In the genomic region with DNA sequence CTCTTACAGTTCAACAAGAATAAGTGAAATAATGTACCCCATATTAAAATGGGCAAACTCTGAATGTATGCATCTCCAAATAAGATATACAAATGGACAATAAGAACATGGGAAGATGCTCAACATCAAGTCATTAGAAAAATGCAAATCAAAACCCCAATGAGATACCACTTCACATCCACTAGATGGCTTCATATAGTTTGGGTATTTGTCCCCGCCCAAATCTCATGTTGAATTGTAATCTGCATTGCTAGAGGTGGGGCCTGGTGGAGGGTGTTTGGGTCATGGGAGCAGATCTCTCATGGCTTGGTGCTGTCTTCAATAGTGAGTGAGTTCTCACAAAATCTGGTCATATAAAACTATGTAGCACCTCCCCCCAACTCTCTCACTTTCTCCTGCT, we compare ENCODE assay signal across 15 cellular contexts. TPM values are rescaled to one million over a fixed set of nuclear protein-coding genes. Genes with fewer than 3 reads are reported as not detected.
DNase-seq lines count a peak whose midpoint lies in the region; ATAC-seq and TF ChIP-seq lines count a peak whose summit lies in the region.
"Had no signal": no experiment of that assay in that cellular context is flagged by ENCODE, and none has a peak within 500 bp of the region (broad histone marks: within the 10 kb centered on the region; RNA-seq: fewer than 3 reads in every experiment).

No MANE protein-coding gene starts in this region.

- no peak for ATAC-seq in omental fat pad (ENCODE audit: low FRiP score)
- ATAC-seq in GM18520 (IDR thresholded peaks at IDR 0.05; ENCODE audit: unreplicated experiment), result no peak
- ATAC-seq in gastroesophageal sphincter, result no peak

- POLR2A ChIA-PET in PC-9 (lab: Charles Lee; ENCODE audit: unreplicated experiment), result no interaction called here

- H3K27ac ChIP-seq in PC-9 (no peak overlapping the region), gastroesophageal sphincter (no peak overlapping the region)
- H3K27ac ChIP-seq: neutrophil, stomach had no signal

- TF ChIP-seq CTCF in AG10803 (conservative IDR thresholded peaks at IDR 0.05; ENCODE audit: low read length) (peak; percentile 16; the same call in 1 of the 2 replicates), GM12874 (IDR thresholded peaks at IDR 0.05; ENCODE audit: insufficient read depth, low read depth, low read length) (0 out of 2 replicates have a peak, but pooled peaks have one; percentile 13), PC-9 (conservative IDR thresholded peaks at IDR 0.05) (peak; percentile 60), fibroblast of mammary gland (conservative IDR thresholded peaks at IDR 0.05; ENCODE audit: control insufficient read depth, insufficient read depth, low read depth, low read length) (peak; percentile 20), Calu3 (IDR thresholded peaks at IDR 0.05; ENCODE audit: unreplicated experiment) (no peak), omental fat pad (IDR thresholded peaks at IDR 0.05) (no peak), gastroesophageal sphincter (IDR thresholded peaks at IDR 0.05) (no peak)

- H3K4me3 ChIP-seq in AG10803 (ENCODE audit: low read length) (no peak overlapping the region), PC-9 (no peak overlapping the region), fibroblast of mammary gland (ENCODE audit: control insufficient read depth, low read depth, low read length) (no peak overlapping the region), gastroesophageal sphincter (no peak overlapping the region)
- H3K4me3 ChIP-seq: stomach had no signal

- H3K36me3 ChIP-seq in PC-9 (ENCODE audit: low read depth), result peaks cover 45% of the 10 kb centered on the region
- no peaks in the 10 kb centered on the region for H3K36me3 ChIP-seq in gastroesophageal sphincter

- no peaks in the 10 kb centered on the region for H3K9me3 Mint-ChIP-seq in Calu3 (ENCODE audit: low read depth, unreplicated experiment)
- H3K9me3 Mint-ChIP-seq: T-helper 1 cell treated with Interleukin-12 subunit alpha and Interleukin-12 subunit beta and Interleukin-4 antibody, amounts not matched to agents 30 μg/mL and 1 μg/mL, for 36 hours had no signal

- intact Hi-C loops in PC-9 (cut with micrococcal nuclease; ENCODE audit: unreplicated experiment) (no loop called here), Calu3 (cut with micrococcal nuclease; ENCODE audit: unreplicated experiment) (no loop called here)

- no peak for TF ChIP-seq EP300 in gastroesophageal sphincter (IDR thresholded peaks at IDR 0.05)

- no peak overlapping the region for H3K4me3 Mint-ChIP-seq in Calu3 (ENCODE audit: low read depth, unreplicated experiment)
- H3K4me3 Mint-ChIP-seq: T-helper 1 cell treated with Interleukin-12 subunit alpha and Interleukin-12 subunit beta and Interleukin-4 antibody, amounts not matched to agents 30 μg/mL and 1 μg/mL, for 36 hours had no signal

- H3K4me1 Mint-ChIP-seq in Calu3 (ENCODE audit: low read depth, unreplicated experiment), result peaks cover 14% of the 10 kb centered on the region

- H3K4me1 ChIP-seq in PC-9 (replicated peaks; ENCODE audit: insufficient read depth) (peaks cover 14% of the 10 kb centered on the region), gastroesophageal sphincter (peaks cover 0 to under 1% (median 0%) of the 10 kb centered on the region in 3 donors)

- H3K9me3 ChIP-seq in PC-9 (ENCODE audit: insufficient read depth, low read depth) (no peaks in the 10 kb centered on the region), gastroesophageal sphincter (no peaks in the 10 kb centered on the region)
- H3K9me3 ChIP-seq: neutrophil, stomach had no signal

- peaks cover 21% of the 10 kb centered on the region for H3K79me2 ChIP-seq in PC-9 (ENCODE audit: low read depth)

- no peaks in the 10 kb centered on the region for H3K27me3 Mint-ChIP-seq in Calu3 (ENCODE audit: unreplicated experiment)

- no peak overlapping the region for H3K4me2 ChIP-seq in PC-9

- CTCF ChIA-PET in PC-9 (lab: Charles Lee) (no interaction called here), Calu3 (lab: Charles Lee) (no interaction called here)

- peaks cover 34% of the 10 kb centered on the region for H3K36me3 Mint-ChIP-seq in Calu3 (ENCODE audit: insufficient read depth, unreplicated experiment)

- no peaks in the 10 kb centered on the region for H4K20me1 ChIP-seq in PC-9 (ENCODE audit: insufficient read depth)

- H2AFZ ChIP-seq in PC-9, result no peak overlapping the region

- BruUV-seq in PC-9 (replicated peaks; lab: Mats Ljungman, UMichigan) (no TSS peak), Calu3 (replicated peaks; lab: Mats Ljungman, UMichigan) (no TSS peak)

- H3K9me2 ChIP-seq in PC-9 (ENCODE audit: insufficient read depth), result no peaks in the 10 kb centered on the region

- no peak for DNase-seq in AG10803 (ENCODE audit: low read depth)
- peak in 1 of 2 experiments; percentile 34 for DNase-seq in PC-9
- DNase-seq in fibroblast of mammary gland (ENCODE audit: low read depth), result peak; percentile 3
- no peak for DNase-seq in Calu3
- DNase-seq in omental fat pad (ENCODE audit: low spot score), result no peak
- DNase-seq: activated CD8-positive, alpha-beta memory T cell treated with anti-CD3 and anti-CD28 coated beads, Interleukin-2, amount 50 U/mL, for 48 hours; DMS79 treated with DMSO at 0.1 percent for 48 hours; islet precursor cell; stimulated activated CD4-positive, alpha-beta T cell treated with anti-CD3 and anti-CD28 coated beads, Interleukin-2, amount 100 ng/mL, for 24 hours; stomach had no signal

- peaks cover 21% of the 10 kb centered on the region for H3F3A ChIP-seq in PC-9 (ENCODE audit: insufficient read depth, low read depth)

- no peak for TF ChIP-seq POLR2A in gastroesophageal sphincter (IDR thresholded peaks at IDR 0.05)

- 0% methylated on average over 1 of the region's 1 CpG for WGBS in gastroesophageal sphincter (ENCODE audit: low coverage in 1 of 2), 2 donors

- H3K27me3 ChIP-seq in PC-9 (ENCODE audit: insufficient read depth, low read depth) (no peaks in the 10 kb centered on the region), gastroesophageal sphincter (peaks cover 64% of the 10 kb centered on the region)

- no peak overlapping the region for H3K27ac Mint-ChIP-seq in Calu3 (ENCODE audit: unreplicated experiment)
- H3K27ac Mint-ChIP-seq: T-helper 1 cell treated with Interleukin-12 subunit alpha and Interleukin-12 subunit beta and Interleukin-4 antibody, amounts not matched to agents 30 μg/mL and 1 μg/mL, for 36 hours had no signal

RNA-seq across cellular contexts. Expression of gene MPZL2, which starts 5.7 kb away (rescaled TPM):
- 39.4 and 43.1 TPM in 2 replicates for total RNA-seq in PC-9 (2021)
- 69.6 and 81.7 TPM in 2 replicates for total RNA-seq in Calu3 (2022)
- total RNA-seq in omental fat pad, result 10 to 100 TPM in 3 of 4 donors, 1 to 10 TPM in 1; 6.8 to 56.6 (median 33.6) TPM
- 10 to 100 TPM in 3 of 4 donors, 1 to 10 TPM in 1; 8.7 to 57.0 (median 12.1) TPM for total RNA-seq in gastroesophageal sphincter

RNA-seq across cellular contexts. Expression of gene MPZL3, which starts 6.2 kb away (rescaled TPM):
- total RNA-seq in PC-9 (2021) (13.4 and 16.8 TPM in 2 replicates), Calu3 (2022) (5.9 and 6.9 TPM in 2 replicates), omental fat pad (1 to 10 TPM; 1.3 to 2.5 (median 2.4) TPM), gastroesophageal sphincter (1 to 10 TPM in 1 of 4 donors, under 1 TPM in 3; 0.54 to 3.8 (median 0.65) TPM)

RNA-seq across cellular contexts. Expression of gene JAML, which starts 33.6 kb away (rescaled TPM):
- total RNA-seq in PC-9 (2021), result not detected in 2 replicates
- 0.07 TPM in 1 of 2 replicates, not detected in the other for total RNA-seq in Calu3 (2022)
- total RNA-seq in omental fat pad, result 10 to 100 TPM in 3 of 4 donors, 1 to 10 TPM in 1; 9.9 to 35.9 (median 13.7) TPM
- total RNA-seq in gastroesophageal sphincter, result 1 to 10 TPM in 3 of 4 donors, under 1 TPM in 1; 0.58 to 5.7 (median 2.4) TPM

RNA-seq across cellular contexts. Expression of gene CD3E, which starts 46.1 kb away (rescaled TPM):
- total RNA-seq in PC-9 (2021) (not detected in 2 replicates), Calu3 (2022) (not detected in 2 replicates), omental fat pad (1 to 10 TPM; 2.8 to 4.1 (median 3.0) TPM), gastroesophageal sphincter (1 to 10 TPM in 1 of 4 donors, under 1 TPM in 2, not detected in 1; 0.77 to 2.8 (median 0.78) TPM)

Comparison
In these comparisons a context has a peak if more than half of its experiments do, and no peak if none do; other contexts are left out.
1. CTCF ChIP-seq: peak in AG10803 (single experiment), GM12874 (single experiment), PC-9 (single experiment) and fibroblast of mammary gland (single experiment); none in Calu3 (single experiment), omental fat pad (0 of 3) and gastroesophageal sphincter (0 of 4).